ENCODE assay signal across 15 cellular contexts in genomic region chr17:73465851-73466250, GRCh38.
DNase-seq lines count a peak whose midpoint lies in the region; ATAC-seq and TF ChIP-seq lines count a peak whose summit lies in the region.
"Had no signal": no experiment of that assay in that cellular context is flagged by ENCODE, and none has a peak within 500 bp of the region (broad histone marks: within the 10 kb centered on the region; RNA-seq: fewer than 3 reads in every experiment).

No MANE protein-coding gene starts in this region.

- peaks cover 12% of the 10 kb centered on the region for H3K4me1 Mint-ChIP-seq in neural crest cell
- H3K4me1 Mint-ChIP-seq: B cell had no signal

- no peak overlapping the region for H3K4me3 Mint-ChIP-seq in neural crest cell
- H3K4me3 Mint-ChIP-seq: B cell had no signal

- no peaks in the 10 kb centered on the region for H3K27me3 Mint-ChIP-seq in neural crest cell (ENCODE audit: low read depth)
- H3K27me3 Mint-ChIP-seq: B cell had no signal

- TF ChIP-seq CTCF in neural crest cell (conservative IDR thresholded peaks at IDR 0.05), result no peak

- ATAC-seq in HG03457 (IDR thresholded peaks at IDR 0.05; ENCODE audit: unreplicated experiment), result no peak
- no peak for ATAC-seq in HG03159 (IDR thresholded peaks at IDR 0.05; ENCODE audit: unreplicated experiment)

- peak overlapping the region; percentile 12 for H3K27ac Mint-ChIP-seq in neural crest cell (ENCODE audit: unreplicated experiment)
- H3K27ac Mint-ChIP-seq: B cell had no signal

- peak; percentile 74 for DNase-seq in DMS 273 (lab: John Stamatoyannopoulos, UW; ENCODE audit: unreplicated experiment)
- DNase-seq in NCI-H1694 (lab: John Stamatoyannopoulos, UW), result peak; percentile 70
- peak; percentile 97 for DNase-seq in NCI-H524 treated with DMSO at 0.1 percent for 48 hours (lab: John Stamatoyannopoulos, UW)
- DNase-seq in neural crest cell (ENCODE audit: low read depth, low spot score), result no peak
- no peak for DNase-seq in AG08396 (ENCODE audit: low spot score)
- DNase-seq: GDM1, HCEC 1CT, MM.1S, NCI-H345, RPMI8226, T-helper 1 cell, T-helper 9 cell had no signal

- peaks cover under 1% of the 10 kb centered on the region for H3K9me3 Mint-ChIP-seq in neural crest cell

- peaks cover under 1% of the 10 kb centered on the region for H3K36me3 Mint-ChIP-seq in neural crest cell (ENCODE audit: low read depth)

Comparison
In these comparisons a context has a peak if more than half of its experiments do, and no peak if none do; other contexts are left out.
1. DNase-seq: peak in DMS 273 (single experiment), NCI-H1694 (single experiment) and NCI-H524 treated with DMSO at 0.1 percent for 48 hours (single experiment); none in neural crest cell (single experiment) and AG08396 (single experiment).